8 cellular contexts compared by ENCODE assay signal in the genomic region with DNA sequence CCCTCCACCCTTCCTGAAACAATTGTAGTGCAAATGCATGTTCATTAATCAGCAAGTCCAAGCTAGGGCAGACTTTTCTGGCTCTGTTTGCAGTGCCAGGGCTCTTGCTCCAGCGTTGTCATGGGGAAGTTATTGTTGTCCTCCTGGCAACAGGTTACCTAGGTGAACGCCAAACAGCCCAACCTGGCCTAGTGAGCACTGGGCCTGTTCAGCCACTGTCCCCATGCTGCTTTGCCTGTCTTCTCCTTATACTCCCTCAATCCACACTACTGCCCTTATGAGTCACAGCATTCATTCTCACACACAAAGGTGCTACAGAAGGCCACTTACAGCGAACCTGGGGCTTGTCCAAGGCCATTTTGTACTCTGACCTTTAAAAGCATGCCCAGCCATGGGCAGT.
DNase-seq lines count a peak whose midpoint lies in the region; ATAC-seq lines count a peak whose summit lies in the region.
"Had no signal": no experiment of that assay in that cellular context is flagged by ENCODE, and none has a peak within 500 bp of the region (broad histone marks: within the 10 kb centered on the region; RNA-seq: fewer than 3 reads in every experiment).

No MANE protein-coding gene starts in this region.

- peak; percentile 53 for DNase-seq in NCI-H1105 (lab: John Stamatoyannopoulos, UW)
- peak in 49 of 58 donors; percentile 3 to 85 (median 41) for DNase-seq in anterior cingulate cortex (lab: John Stamatoyannopoulos, UW)
- DNase-seq in iPS DF 19.7 (ENCODE audit: low read depth, low spot score): peak; percentile 25
- peak; percentile 23 for DNase-seq in superior temporal gyrus (ENCODE audit: extremely low spot score)
- no peak for DNase-seq in NOMO-1 (lab: John Stamatoyannopoulos, UW; ENCODE audit: unreplicated experiment in 2 of 2)
- DNase-seq in activated T-cell treated with anti-CD3 and anti-CD28 coated beads, Interleukin-2, amount 50 U/mL, for 48 hours: no peak
- DNase-seq: glutamatergic neuron had no signal

- no peak for ATAC-seq in GM19324 (IDR thresholded peaks at IDR 0.05; ENCODE audit: low FRiP score, unreplicated experiment)

Comparison
In these comparisons a context has a peak if more than half of its experiments do, and no peak if none do; other contexts are left out.
1. DNase-seq: peak in NCI-H1105 (single experiment), anterior cingulate cortex (49 of 58), iPS DF 19.7 (single experiment) and superior temporal gyrus (single experiment); none in NOMO-1 (0 of 2) and activated T-cell treated with anti-CD3 and anti-CD28 coated beads, Interleukin-2, amount 50 U/mL, for 48 hours (0 of 2).